In the genomic region with DNA sequence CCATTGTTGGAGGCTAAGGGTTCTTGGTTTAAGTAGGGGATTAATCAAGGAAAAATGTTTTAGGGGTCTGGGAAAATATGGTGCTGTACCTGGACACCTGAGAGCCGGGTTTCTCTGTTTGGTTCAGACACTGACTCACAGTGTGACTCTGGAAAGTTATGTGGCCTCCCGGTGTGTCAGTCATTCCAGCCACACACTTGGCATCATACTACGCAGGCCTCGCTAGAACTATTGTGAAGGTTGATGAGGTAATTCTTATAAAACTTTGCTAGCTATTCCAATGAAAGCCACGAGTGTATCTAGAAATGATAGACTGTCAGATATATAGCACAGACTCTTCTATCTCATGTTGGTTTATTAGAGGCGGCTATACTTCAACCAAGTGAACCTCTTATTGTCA, we compare ENCODE assay signal across 23 cellular contexts. TPM values are rescaled to one million over a fixed set of nuclear protein-coding genes. Genes with fewer than 3 reads are reported as not detected.
DNase-seq lines count a peak whose midpoint lies in the region; ATAC-seq and TF ChIP-seq lines count a peak whose summit lies in the region.
"Had no signal": no experiment of that assay in that cellular context is flagged by ENCODE, and none has a peak within 500 bp of the region (broad histone marks: within the 10 kb centered on the region; RNA-seq: fewer than 3 reads in every experiment).

No MANE protein-coding gene starts in this region.

- H3K27me3 Mint-ChIP-seq in activated CD4-positive, alpha-beta T cell treated with anti-CD3 and anti-CD28 coated beads, Interleukin-2, amount 10 ng/mL, durations not matched to agents 24 days and 14 days, result peaks cover 16% of the 10 kb centered on the region
- peaks cover 15% of the 10 kb centered on the region for H3K27me3 Mint-ChIP-seq in activated CD4-positive, alpha-beta T cell treated with anti-CD3 and anti-CD28 coated beads, Interleukin-2, amount 10 ng/mL, durations not matched to agents 7 days and 5 days
- no peaks in the 10 kb centered on the region for H3K27me3 Mint-ChIP-seq in activated naive CD8-positive, alpha-beta T cell treated with anti-CD3 and anti-CD28 coated beads for 36 hours

- TF ChIP-seq CTCF in smooth muscle cell (IDR thresholded peaks at IDR 0.05; ENCODE audit: borderline replicate concordance, insufficient read depth, poor library complexity, severe bottlenecking) (no peak), GM13976 (IDR thresholded peaks at IDR 0.05; ENCODE audit: borderline replicate concordance, control extremely low read depth, extremely low read depth, insufficient read depth, missing control alignments) (no peak)

- H3K27ac ChIP-seq in smooth muscle cell (ENCODE audit: low read depth), result peak overlapping the region; percentile 57
- H3K27ac ChIP-seq: BLaER1, esophagus muscularis mucosa, gastroesophageal sphincter, pancreas, suprapubic skin, vagina had no signal

- no peak overlapping the region for H2AFZ ChIP-seq in smooth muscle cell (ENCODE audit: low read depth)

- peaks cover 15% of the 10 kb centered on the region for H3K4me1 Mint-ChIP-seq in activated CD4-positive, alpha-beta T cell treated with anti-CD3 and anti-CD28 coated beads, Interleukin-2, amount 10 ng/mL, durations not matched to agents 24 days and 14 days
- peaks cover 13% of the 10 kb centered on the region for H3K4me1 Mint-ChIP-seq in activated CD4-positive, alpha-beta T cell treated with anti-CD3 and anti-CD28 coated beads, Interleukin-2, amount 10 ng/mL, durations not matched to agents 7 days and 5 days
- peaks cover 16% of the 10 kb centered on the region for H3K4me1 Mint-ChIP-seq in activated naive CD8-positive, alpha-beta T cell treated with anti-CD3 and anti-CD28 coated beads for 36 hours

- no peak overlapping the region for H3K27ac Mint-ChIP-seq in activated CD4-positive, alpha-beta T cell treated with anti-CD3 and anti-CD28 coated beads, Interleukin-2, amount 10 ng/mL, durations not matched to agents 24 days and 14 days
- no peak overlapping the region for H3K27ac Mint-ChIP-seq in activated CD4-positive, alpha-beta T cell treated with anti-CD3 and anti-CD28 coated beads, Interleukin-2, amount 10 ng/mL, durations not matched to agents 7 days and 5 days
- H3K27ac Mint-ChIP-seq in activated naive CD8-positive, alpha-beta T cell treated with anti-CD3 and anti-CD28 coated beads for 36 hours, result no peak overlapping the region
- H3K27ac Mint-ChIP-seq: natural killer cell had no signal

- POLR2A ChIA-PET in activated CD4-positive, alpha-beta T cell treated with anti-CD3 and anti-CD28 coated beads, Interleukin-2, amount 10 ng/mL, durations not matched to agents 7 days and 5 days (lab: Charles Lee), result no interaction called here

- intact Hi-C loops in activated CD4-positive, alpha-beta T cell treated with anti-CD3 and anti-CD28 coated beads, Interleukin-2, amount 10 ng/mL, durations not matched to agents 24 days and 14 days (cut with micrococcal nuclease), result no loop called here

- H3K4me3 ChIP-seq in smooth muscle cell, result no peak overlapping the region
- H3K4me3 ChIP-seq: BLaER1, esophagus muscularis mucosa, gastroesophageal sphincter, pancreas, suprapubic skin, vagina had no signal

- H3K9me3 ChIP-seq in smooth muscle cell (replicated peaks; ENCODE audit: low read depth), result no peaks in the 10 kb centered on the region
- H3K9me3 ChIP-seq: BLaER1, Caco-2, esophagus muscularis mucosa, gastroesophageal sphincter, pancreas, suprapubic skin, vagina had no signal

- CTCF ChIA-PET in activated CD4-positive, alpha-beta T cell treated with anti-CD3 and anti-CD28 coated beads, Interleukin-2, amount 10 ng/mL, durations not matched to agents 7 days and 5 days (lab: Charles Lee), result interaction anchor here (0.6 to 0.8 kb wide), 2 partner anchors 112 to 198 kb away, joined by 3 to 5 read pairs; no protein-coding TSS in a partner anchor

- no peaks in the 10 kb centered on the region for H3K27me3 ChIP-seq in smooth muscle cell (ENCODE audit: low read depth)
- H3K27me3 ChIP-seq: BLaER1, esophagus muscularis mucosa, gastroesophageal sphincter, pancreas, suprapubic skin, vagina had no signal

- no peak overlapping the region for H3K9ac ChIP-seq in smooth muscle cell (ENCODE audit: low read depth)
- H3K9ac ChIP-seq: BLaER1 had no signal

- no peak overlapping the region for H3K4me3 Mint-ChIP-seq in activated CD4-positive, alpha-beta T cell treated with anti-CD3 and anti-CD28 coated beads, Interleukin-2, amount 10 ng/mL, durations not matched to agents 24 days and 14 days
- H3K4me3 Mint-ChIP-seq in activated CD4-positive, alpha-beta T cell treated with anti-CD3 and anti-CD28 coated beads, Interleukin-2, amount 10 ng/mL, durations not matched to agents 7 days and 5 days, result no peak overlapping the region
- no peak overlapping the region for H3K4me3 Mint-ChIP-seq in activated naive CD8-positive, alpha-beta T cell treated with anti-CD3 and anti-CD28 coated beads for 36 hours
- H3K4me3 Mint-ChIP-seq: natural killer cell had no signal

- H3K79me2 ChIP-seq in smooth muscle cell (ENCODE audit: low read depth), result no peaks in the 10 kb centered on the region

- H3F3A ChIP-seq in smooth muscle cell (ENCODE audit: low read depth), result no peaks in the 10 kb centered on the region

- no peaks in the 10 kb centered on the region for H3K36me3 ChIP-seq in smooth muscle cell (ENCODE audit: low read depth)
- H3K36me3 ChIP-seq: BLaER1, esophagus muscularis mucosa, gastroesophageal sphincter, pancreas, suprapubic skin, vagina had no signal

- peak; percentile 52 for DNase-seq in activated CD4-positive, alpha-beta T cell treated with anti-CD3 and anti-CD28 coated beads, Interleukin-2, amount 10 ng/mL, durations not matched to agents 24 days and 14 days
- no peak for DNase-seq in activated CD4-positive, alpha-beta T cell treated with anti-CD3 and anti-CD28 coated beads, Interleukin-2, amount 10 ng/mL, durations not matched to agents 7 days and 5 days
- peak; percentile 32 for DNase-seq in A172 (ENCODE audit: low spot score)
- peak; percentile 35 for DNase-seq in activated naive CD8-positive, alpha-beta T cell treated with anti-CD3 and anti-CD28 coated beads for 36 hours
- DNase-seq in smooth muscle cell (lab: John Stamatoyannopoulos, UW; ENCODE audit: unreplicated experiment), result no peak
- no peak for DNase-seq in hippocampal formation (lab: John Stamatoyannopoulos, UW)
- DNase-seq in GM13976 (ENCODE audit: low spot score), result no peak
- DNase-seq: Caco-2, DND-41, KBM-7, MV-4-11, natural killer cell, NCI-H187, NCI-H748 treated with DMSO at 0.1 percent for 48 hours, pancreas, right cardiac atrium, SHP77 treated with DMSO at 0.1 percent for 48 hours had no signal

- WGBS in smooth muscle cell (ENCODE audit: low lambda C conversion rate), result 79% methylated on average over 6 of the region's 6 CpGs

- no peaks in the 10 kb centered on the region for H4K20me1 ChIP-seq in smooth muscle cell (ENCODE audit: low read depth)
- H4K20me1 ChIP-seq: BLaER1 had no signal

- no peak for ATAC-seq in HG03354 (IDR thresholded peaks at IDR 0.05; ENCODE audit: poor library complexity, severe bottlenecking, unreplicated experiment)
- ATAC-seq: gastroesophageal sphincter, natural killer cell, pancreas, right cardiac atrium had no signal

- in situ Hi-C loops in GM13976 (cut with MboI; ENCODE audit: low sequenced_read_pairs, unreplicated experiment), result no loop called here

- peaks cover 2% of the 10 kb centered on the region for H3K36me3 Mint-ChIP-seq in activated CD4-positive, alpha-beta T cell treated with anti-CD3 and anti-CD28 coated beads, Interleukin-2, amount 10 ng/mL, durations not matched to agents 24 days and 14 days (ENCODE audit: low read depth)
- no peaks in the 10 kb centered on the region for H3K36me3 Mint-ChIP-seq in activated CD4-positive, alpha-beta T cell treated with anti-CD3 and anti-CD28 coated beads, Interleukin-2, amount 10 ng/mL, durations not matched to agents 7 days and 5 days (ENCODE audit: low read depth)
- no peaks in the 10 kb centered on the region for H3K36me3 Mint-ChIP-seq in activated naive CD8-positive, alpha-beta T cell treated with anti-CD3 and anti-CD28 coated beads for 36 hours
- H3K36me3 Mint-ChIP-seq: natural killer cell had no signal

- H3K4me1 ChIP-seq in smooth muscle cell (ENCODE audit: low read depth), result no peaks in the 10 kb centered on the region
- H3K4me1 ChIP-seq: Caco-2 had no signal

- H3K4me2 ChIP-seq in smooth muscle cell, result no peak overlapping the region
- H3K4me2 ChIP-seq: BLaER1 had no signal

- H3K9me3 Mint-ChIP-seq in activated CD4-positive, alpha-beta T cell treated with anti-CD3 and anti-CD28 coated beads, Interleukin-2, amount 10 ng/mL, durations not matched to agents 24 days and 14 days, result no peaks in the 10 kb centered on the region
- H3K9me3 Mint-ChIP-seq in activated CD4-positive, alpha-beta T cell treated with anti-CD3 and anti-CD28 coated beads, Interleukin-2, amount 10 ng/mL, durations not matched to agents 7 days and 5 days, result no peaks in the 10 kb centered on the region
- no peaks in the 10 kb centered on the region for H3K9me3 Mint-ChIP-seq in activated naive CD8-positive, alpha-beta T cell treated with anti-CD3 and anti-CD28 coated beads for 36 hours
- H3K9me3 Mint-ChIP-seq: natural killer cell had no signal

RNA-seq across cellular contexts. Expression of a gene that starts 4.8 kb away (rescaled TPM):
- total RNA-seq in activated CD4-positive, alpha-beta T cell treated with anti-CD3 and anti-CD28 coated beads, Interleukin-2, amount 10 ng/mL, durations not matched to agents 24 days and 14 days, result 1.4 and 2.5 TPM in 2 replicates
- under 1 TPM; 0.81 to 0.82 TPM for total RNA-seq in activated CD4-positive, alpha-beta T cell treated with anti-CD3 and anti-CD28 coated beads, Interleukin-2, amount 10 ng/mL, durations not matched to agents 7 days and 5 days
- total RNA-seq in A172 (2014; rRNA removed; shearing (Covaris generic)), result 57.9 and 67.7 TPM in 2 replicates
- total RNA-seq in activated naive CD8-positive, alpha-beta T cell treated with anti-CD3 and anti-CD28 coated beads for 36 hours, result 1 to 10 TPM; 2.0 to 2.4 TPM
- total RNA-seq in smooth muscle cell, result 57.5 and 61.1 TPM in 2 replicates
- 12.9 and 20.5 TPM in 2 replicates for polyA plus RNA-seq in smooth muscle cell

Comparison
In these comparisons a context has a peak if more than half of its experiments do, and no peak if none do; other contexts are left out.
1. DNase-seq: peak in activated CD4-positive, alpha-beta T cell treated with anti-CD3 and anti-CD28 coated beads, Interleukin-2, amount 10 ng/mL, durations not matched to agents 24 days and 14 days (single experiment), A172 (single experiment) and activated naive CD8-positive, alpha-beta T cell treated with anti-CD3 and anti-CD28 coated beads for 36 hours (single experiment); none in activated CD4-positive, alpha-beta T cell treated with anti-CD3 and anti-CD28 coated beads, Interleukin-2, amount 10 ng/mL, durations not matched to agents 7 days and 5 days (single experiment), smooth muscle cell (single experiment), hippocampal formation (0 of 2) and GM13976 (single experiment).
2. RNA of a gene that starts 4.8 kb away (total RNA-seq): 57.9 to 67.7 TPM in A172 and 57.5 to 61.1 TPM in smooth muscle cell; 2.0 to 2.4 TPM in activated naive CD8-positive, alpha-beta T cell treated with anti-CD3 and anti-CD28 coated beads for 36 hours, 1.4 to 2.5 TPM in activated CD4-positive, alpha-beta T cell treated with anti-CD3 and anti-CD28 coated beads, Interleukin-2, amount 10 ng/mL, durations not matched to agents 24 days and 14 days and 0.81 to 0.82 TPM in activated CD4-positive, alpha-beta T cell treated with anti-CD3 and anti-CD28 coated beads, Interleukin-2, amount 10 ng/mL, durations not matched to agents 7 days and 5 days; every median in the first group is over 10 times any median in the second.